ENCODE assay signal across 8 cellular contexts in genomic region chr17:7219812-7220592, GRCh38. TPM values are rescaled to one million over a fixed set of nuclear protein-coding genes. Genes with fewer than 3 reads are reported as not detected.
A peak's percentile ranks its signal among the peaks of the same experiment; 100 is the strongest.
DNase-seq lines count a peak whose midpoint lies in the region; ATAC-seq lines count a peak whose summit lies in the region.

TSS of gene ACADVL (plus strand) at chr17:7219938. CDS start at chr17:7219985, 47 bp downstream.
TSS of gene DLG4 (minus strand) at chr17:7219836.

- peak within 1 kb of the TSS; percentile 94 for H3K4me3 Mint-ChIP-seq in activated T-helper 17 cell treated with anti-CD3 and anti-CD28 coated beads, Interleukin-2, amount 50 U/mL, for 72 hours
- peak within 1 kb of the TSS; percentile 88 to 97 (median 94) for H3K4me3 Mint-ChIP-seq in naive B cell
- H3K4me3 Mint-ChIP-seq in stimulated activated naive B cell treated with anti-CD40 and anti-IgM and Interleukin-4, amounts not matched to agents 10 μg/mL and 1 μg/mL and 100 μg/mL, for 72 hours = peak within 1 kb of the TSS; percentile 99

- peak within 1 kb of the TSS; percentile 98 for H3K27ac Mint-ChIP-seq in activated T-helper 17 cell treated with anti-CD3 and anti-CD28 coated beads, Interleukin-2, amount 50 U/mL, for 72 hours
- peak within 1 kb of the TSS; percentile 62 to 96 (median 94) for H3K27ac Mint-ChIP-seq in naive B cell
- peak within 1 kb of the TSS; percentile 99 for H3K27ac Mint-ChIP-seq in stimulated activated naive B cell treated with anti-CD40 and anti-IgM and Interleukin-4, amounts not matched to agents 10 μg/mL and 1 μg/mL and 100 μg/mL, for 72 hours

- H3K27me3 Mint-ChIP-seq in activated T-helper 17 cell treated with anti-CD3 and anti-CD28 coated beads, Interleukin-2, amount 50 U/mL, for 72 hours = no peaks in the 10 kb centered on the region
- no peaks in the 10 kb centered on the region for H3K27me3 Mint-ChIP-seq in naive B cell
- no peaks in the 10 kb centered on the region for H3K27me3 Mint-ChIP-seq in stimulated activated naive B cell treated with anti-CD40 and anti-IgM and Interleukin-4, amounts not matched to agents 10 μg/mL and 1 μg/mL and 100 μg/mL, for 72 hours

- peaks cover 34% of the 10 kb centered on the region for H3K4me1 Mint-ChIP-seq in activated T-helper 17 cell treated with anti-CD3 and anti-CD28 coated beads, Interleukin-2, amount 50 U/mL, for 72 hours
- H3K4me1 Mint-ChIP-seq in naive B cell = peaks cover 37 to 61% (median 51%) of the 10 kb centered on the region in 3 donors
- peaks cover 50 to 67% of the 10 kb centered on the region in 2 donors for H3K4me1 Mint-ChIP-seq in stimulated activated naive B cell treated with anti-CD40 and anti-IgM and Interleukin-4, amounts not matched to agents 10 μg/mL and 1 μg/mL and 100 μg/mL, for 72 hours

- peak; percentile 92 for DNase-seq in AG08395 (ENCODE audit: low spot score)
- peak; percentile 95 for DNase-seq in RKO (ENCODE audit: low spot score)
- peak; percentile 86 for DNase-seq in fibroblast of gingiva (ENCODE audit: low read depth)
- peak; percentile 65 for DNase-seq in naive B cell
- DNase-seq in stimulated activated naive B cell treated with anti-CD40 and anti-IgM and Interleukin-4, amounts not matched to agents 10 μg/mL and 1 μg/mL and 100 μg/mL, for 72 hours = peak; percentile 83

- ATAC-seq in GM18907 (IDR thresholded peaks at IDR 0.05; ENCODE audit: unreplicated experiment) = peak; percentile 46
- ATAC-seq in HG03442 (IDR thresholded peaks at IDR 0.05; ENCODE audit: unreplicated experiment) = peak; percentile 60
- ATAC-seq in activated T-helper 17 cell treated with anti-CD3 and anti-CD28 coated beads, Interleukin-2, amount 50 U/mL, for 72 hours (replicated peaks) = peak; percentile 86
- peak; percentile 71 to 72 for ATAC-seq in naive B cell (ENCODE audit: low read depth in 2 of 2)
- ATAC-seq in stimulated activated naive B cell treated with anti-CD40 and anti-IgM and Interleukin-4, amounts not matched to agents 10 μg/mL and 1 μg/mL and 100 μg/mL, for 72 hours (replicated peaks) = peak; percentile 81 to 85

- H3K36me3 Mint-ChIP-seq in activated T-helper 17 cell treated with anti-CD3 and anti-CD28 coated beads, Interleukin-2, amount 50 U/mL, for 72 hours (ENCODE audit: low read depth) = peaks cover 56% of the 10 kb centered on the region
- H3K36me3 Mint-ChIP-seq in naive B cell = no peaks in the 10 kb centered on the region
- peaks cover 25 to 43% of the 10 kb centered on the region in 2 donors for H3K36me3 Mint-ChIP-seq in stimulated activated naive B cell treated with anti-CD40 and anti-IgM and Interleukin-4, amounts not matched to agents 10 μg/mL and 1 μg/mL and 100 μg/mL, for 72 hours

- no peaks in the 10 kb centered on the region for H3K9me3 Mint-ChIP-seq in activated T-helper 17 cell treated with anti-CD3 and anti-CD28 coated beads, Interleukin-2, amount 50 U/mL, for 72 hours
- no peaks in the 10 kb centered on the region for H3K9me3 Mint-ChIP-seq in naive B cell
- no peaks in the 10 kb centered on the region for H3K9me3 Mint-ChIP-seq in stimulated activated naive B cell treated with anti-CD40 and anti-IgM and Interleukin-4, amounts not matched to agents 10 μg/mL and 1 μg/mL and 100 μg/mL, for 72 hours

RNA-seq across cellular contexts. Expression of gene ACADVL, which starts in this region (rescaled TPM):
- total RNA-seq in activated T-helper 17 cell treated with anti-CD3 and anti-CD28 coated beads, Interleukin-2, amount 50 U/mL, for 72 hours = 100 to 1,000 TPM; 495 to 517 TPM
- 100 to 1,000 TPM in 1 of 6 donors, 10 to 100 TPM in 5; 63.9 to 102 (median 75.0) TPM for polyA plus RNA-seq in naive B cell (ENCODE audit: low read depth in 6 of 6)

RNA-seq across cellular contexts. Expression of gene DLG4, which starts in this region (rescaled TPM):
- total RNA-seq in activated T-helper 17 cell treated with anti-CD3 and anti-CD28 coated beads, Interleukin-2, amount 50 U/mL, for 72 hours = 10 to 100 TPM in 1 of 2 donors, 1 to 10 TPM in 1; 5.9 to 19.4 TPM
- under 1 TPM in 5 of 6 donors, not detected in 1; 0.06 to 0.29 (median 0.22) TPM for polyA plus RNA-seq in naive B cell (ENCODE audit: low read depth in 6 of 6)

Comparison
In these comparisons a context has a peak if more than half of its experiments do, and no peak if none do; other contexts are left out.
1. Peak in every context shown above with its lines: DNase-seq and ATAC-seq.